In genomic region chr12:2325501-2325900, GRCh38 we compare ENCODE assay signal across 27 cellular contexts.
DNase-seq lines count a peak whose midpoint lies in the region; ATAC-seq and TF ChIP-seq lines count a peak whose summit lies in the region.
"Had no signal": no experiment of that assay in that cellular context is flagged by ENCODE, and none has a peak within 500 bp of the region (broad histone marks: within the 10 kb centered on the region; RNA-seq: fewer than 3 reads in every experiment).

No MANE protein-coding gene starts in this region.

- no peaks in the 10 kb centered on the region for H3K9me3 ChIP-seq in BLaER1
- no peaks in the 10 kb centered on the region for H3K9me3 ChIP-seq in PC-3 (ENCODE audit: low read length)
- no peaks in the 10 kb centered on the region for H3K9me3 ChIP-seq in mucosa of descending colon
- H3K9me3 ChIP-seq: left lung, neutrophil, right lobe of liver, upper lobe of right lung had no signal

- no peak overlapping the region for H2AFZ ChIP-seq in PC-3 (ENCODE audit: low read length)

- POLR2A ChIA-PET in PC-3 (lab: Charles Lee; ENCODE audit: unreplicated experiment) = no interaction called here

- peak overlapping the region; percentile 56; the same call in 1 of the 2 replicates for H3K9ac ChIP-seq in BLaER1
- no peak overlapping the region for H3K9ac ChIP-seq in PC-3 (ENCODE audit: low read length)

- H3K4me2 ChIP-seq in BLaER1 (peak overlapping the region; percentile 82), PC-3 (ENCODE audit: low read length) (no peak overlapping the region)

- peaks cover 78% of the 10 kb centered on the region for H3K4me1 ChIP-seq in BLaER1
- H3K4me1 ChIP-seq in PC-3 (ENCODE audit: insufficient read depth, low read length) = no peaks in the 10 kb centered on the region
- H3K4me1 ChIP-seq in mucosa of descending colon (ENCODE audit: low read depth) = no peaks in the 10 kb centered on the region
- H3K4me1 ChIP-seq: right lobe of liver had no signal

- no peaks in the 10 kb centered on the region for H3F3A ChIP-seq in PC-3 (ENCODE audit: low read length, unreplicated experiment)

- TF ChIP-seq CTCF in PC-3 (conservative IDR thresholded peaks at IDR 0.05; ENCODE audit: low read depth, low read length) (no peak), mucosa of descending colon (IDR thresholded peaks at IDR 0.05) (no peak)

- no peaks in the 10 kb centered on the region for H3K27me3 ChIP-seq in BLaER1
- H3K27me3 ChIP-seq in PC-3 (ENCODE audit: low read length) = peaks cover 62% of the 10 kb centered on the region
- H3K27me3 ChIP-seq: neutrophil, right lobe of liver, upper lobe of right lung had no signal

- no peaks in the 10 kb centered on the region for H4K20me1 ChIP-seq in BLaER1
- no peaks in the 10 kb centered on the region for H4K20me1 ChIP-seq in PC-3 (ENCODE audit: low read length)

- H3K27ac ChIP-seq in BLaER1 (peak overlapping the region; percentile 78), PC-3 (ENCODE audit: low read length) (no peak overlapping the region)
- H3K27ac ChIP-seq: 22Rv1, epithelial cell of prostate, left lung, neutrophil, right lobe of liver, upper lobe of right lung had no signal

- no peaks in the 10 kb centered on the region for H3K9me2 ChIP-seq in PC-3 (replicated peaks; ENCODE audit: low read length)

- H3K79me2 ChIP-seq in PC-3 (ENCODE audit: low read length) = no peaks in the 10 kb centered on the region

- intact Hi-C loops in PC-3 (cut with micrococcal nuclease) = no loop called here
- intact Hi-C loops in mucosa of descending colon (cut with DNase I, micrococcal nuclease) = no loop called here

- CTCF ChIA-PET in PC-3 (lab: Charles Lee) = no interaction called here

- peak; percentile 66 for DNase-seq in DMS153 (lab: John Stamatoyannopoulos, UW)
- no peak for DNase-seq in DMS153 treated with DMSO at 0.1 percent for 48 hours (lab: John Stamatoyannopoulos, UW; ENCODE audit: unreplicated experiment)
- peak; percentile 18 for DNase-seq in PC-3
- no peak for DNase-seq in mucosa of descending colon
- no peak for DNase-seq in SW480 (ENCODE audit: low spot score)
- no peak for DNase-seq in stimulated activated CD4-positive, alpha-beta T cell treated with anti-CD3 and anti-CD28 coated beads, Interleukin-2, amount 100 ng/mL, for 24 hours
- DNase-seq: activated CD4-positive, alpha-beta T cell treated with anti-CD3 and anti-CD28 coated beads for 48 hours; activated CD8-positive, alpha-beta memory T cell treated with anti-CD3 and anti-CD28 coated beads for 24 hours; cortex of kidney; effector memory CD4-positive, alpha-beta T cell; EL; HFFc6; left lung; NCI-H1048; NCI-H1694; NCI-H2171; NK-92 treated with Interleukin-12 subunit alpha and Interleukin-12 subunit beta, amount 100 ng/mL, for 24 hours; posterior cingulate gyrus; right lobe of liver; SHP77; stimulated activated CD4-positive, alpha-beta T cell treated with anti-CD3 and anti-CD28 coated beads, Interleukin-4, amount 100 ng/mL, for 1 hour; upper lobe of right lung had no signal

- H3K4me3 ChIP-seq in BLaER1 (peak overlapping the region; percentile 29), PC-3 (ENCODE audit: low read length) (no peak overlapping the region), mucosa of descending colon (no peak overlapping the region)
- H3K4me3 ChIP-seq: left lung, right lobe of liver, upper lobe of right lung had no signal

- no peaks in the 10 kb centered on the region for H3K36me3 ChIP-seq in BLaER1
- H3K36me3 ChIP-seq in PC-3 (ENCODE audit: low read depth, low read length) = no peaks in the 10 kb centered on the region
- H3K36me3 ChIP-seq in mucosa of descending colon (ENCODE audit: low read depth) = no peaks in the 10 kb centered on the region
- H3K36me3 ChIP-seq: left lung, neutrophil, right lobe of liver, upper lobe of right lung had no signal

- BruUV-seq in PC-3 (replicated peaks; lab: Mats Ljungman, UMichigan) = no TSS peak

- ATAC-seq in PC-3 (no peak), mucosa of descending colon (peak; percentile 28), GM19455 (IDR thresholded peaks at IDR 0.05; ENCODE audit: unreplicated experiment) (no peak)
- ATAC-seq: left lung, right lobe of liver, upper lobe of right lung had no signal

Comparison
In these comparisons a context has a peak if more than half of its experiments do, and no peak if none do; other contexts are left out.
1. DNase-seq: peak in DMS153 (single experiment) and PC-3 (single experiment); none in DMS153 treated with DMSO at 0.1 percent for 48 hours (single experiment), mucosa of descending colon (0 of 3), SW480 (single experiment) and stimulated activated CD4-positive, alpha-beta T cell treated with anti-CD3 and anti-CD28 coated beads, Interleukin-2, amount 100 ng/mL, for 24 hours (0 of 2).